Comparison of ENCODE assay signal across 1 cellular context in the genomic region with DNA sequence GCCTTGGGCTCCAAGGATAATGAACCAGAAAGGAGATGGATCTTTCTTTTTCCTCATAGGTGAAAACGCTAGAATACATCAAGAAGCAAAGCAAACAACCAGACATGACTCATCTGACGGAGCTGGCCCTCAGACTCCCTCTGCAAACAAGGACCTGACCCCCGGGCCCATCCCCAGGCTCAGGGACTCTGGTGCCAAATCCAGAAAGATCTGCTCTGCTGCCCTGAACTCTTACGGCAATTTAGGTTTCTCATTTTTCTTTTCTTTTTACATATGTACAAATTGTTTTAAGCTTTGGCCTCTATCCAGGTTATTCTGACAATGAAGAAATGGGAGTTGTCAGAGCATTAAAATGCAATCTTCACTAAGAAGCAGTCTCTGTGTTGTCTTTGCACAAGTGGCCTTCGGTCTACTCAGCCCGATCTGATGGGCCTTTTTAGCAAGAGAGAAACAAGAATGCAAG.
A peak's percentile ranks its signal among the peaks of the same experiment; 100 is the strongest.
TF ChIP-seq lines count a peak whose summit lies in the region.

No MANE protein-coding gene starts in this region.

TF ChIP-seq in SK-N-SH, 30 proteins besides CTCF, POLR2A, EP300 and RAD21 (continued from another document):
- TF ChIP-seq, protein P1, sequence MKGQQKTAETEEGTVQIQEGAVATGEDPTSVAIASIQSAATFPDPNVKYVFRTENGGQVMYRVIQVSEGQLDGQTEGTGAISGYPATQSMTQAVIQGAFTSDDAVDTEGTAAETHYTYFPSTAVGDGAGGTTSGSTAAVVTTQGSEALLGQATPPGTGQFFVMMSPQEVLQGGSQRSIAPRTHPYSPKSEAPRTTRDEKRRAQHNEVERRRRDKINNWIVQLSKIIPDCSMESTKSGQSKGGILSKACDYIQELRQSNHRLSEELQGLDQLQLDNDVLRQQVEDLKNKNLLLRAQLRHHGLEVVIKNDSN (IDR thresholded peaks at IDR 0.05; ENCODE audit: borderline replicate concordance, low read depth) = no peak
- TF ChIP-seq TCF12 (IDR thresholded peaks at IDR 0.05) (no peak), JUND (IDR thresholded peaks at IDR 0.05) (peak; percentile 31; the same call in 1 of the 2 replicates), RFX5 (IDR thresholded peaks at IDR 0.05; ENCODE audit: low read length) (no peak)
- TF ChIP-seq, protein P2, sequence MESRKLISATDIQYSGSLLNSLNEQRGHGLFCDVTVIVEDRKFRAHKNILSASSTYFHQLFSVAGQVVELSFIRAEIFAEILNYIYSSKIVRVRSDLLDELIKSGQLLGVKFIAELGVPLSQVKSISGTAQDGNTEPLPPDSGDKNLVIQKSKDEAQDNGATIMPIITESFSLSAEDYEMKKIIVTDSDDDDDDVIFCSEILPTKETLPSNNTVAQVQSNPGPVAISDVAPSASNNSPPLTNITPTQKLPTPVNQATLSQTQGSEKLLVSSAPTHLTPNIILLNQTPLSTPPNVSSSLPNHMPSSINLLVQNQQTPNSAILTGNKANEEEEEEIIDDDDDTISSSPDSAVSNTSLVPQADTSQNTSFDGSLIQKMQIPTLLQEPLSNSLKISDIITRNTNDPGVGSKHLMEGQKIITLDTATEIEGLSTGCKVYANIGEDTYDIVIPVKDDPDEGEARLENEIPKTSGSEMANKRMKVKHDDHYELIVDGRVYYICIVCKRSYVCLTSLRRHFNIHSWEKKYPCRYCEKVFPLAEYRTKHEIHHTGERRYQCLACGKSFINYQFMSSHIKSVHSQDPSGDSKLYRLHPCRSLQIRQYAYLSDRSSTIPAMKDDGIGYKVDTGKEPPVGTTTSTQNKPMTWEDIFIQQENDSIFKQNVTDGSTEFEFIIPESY (IDR thresholded peaks at IDR 0.05; ENCODE audit: borderline replicate concordance, low read depth) = no peak
TF ChIP-seq in SK-N-SH: peak in this region for 2.
